Comparison of ENCODE assay signal across 8 cellular contexts in the genomic region with DNA sequence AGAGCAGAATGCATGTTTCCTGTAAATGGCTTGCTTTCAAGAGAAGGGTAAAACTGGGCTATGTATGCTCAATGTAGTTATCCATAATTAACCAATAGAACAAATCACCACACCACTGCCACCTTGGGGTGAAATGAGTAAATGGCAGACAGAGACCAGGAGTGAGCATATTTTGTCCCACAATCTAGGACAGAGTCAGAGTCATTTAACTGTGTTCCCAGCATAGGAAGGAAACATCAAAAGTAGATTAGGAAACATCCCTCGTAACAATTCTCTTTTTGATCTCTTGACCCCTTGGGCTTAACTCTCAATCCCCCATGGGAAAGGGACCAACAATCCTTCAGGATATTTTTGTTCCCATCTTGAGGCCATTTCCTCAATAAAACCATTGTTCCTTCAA.
A peak's percentile ranks its signal among the peaks of the same experiment; 100 is the strongest.
DNase-seq lines count a peak whose midpoint lies in the region; ATAC-seq and TF ChIP-seq lines count a peak whose summit lies in the region.

No MANE protein-coding gene starts in this region.

- peak; percentile 76 for TF ChIP-seq CTCF in C4-2B (conservative IDR thresholded peaks at IDR 0.05)

- DNase-seq in NCI-H2107 (lab: John Stamatoyannopoulos, UW) (peak; percentile 37), activated T-cell treated with anti-CD3 and anti-CD28 coated beads for 4 hours (peak; percentile 8), globus pallidus (ENCODE audit: low spot score) (peak; percentile 76), pulmonary artery endothelial cell (ENCODE audit: low read depth, low spot score) (peak; percentile 27), NOMO-1 treated with dmso at 0.1 percent for 144 hours (lab: John Stamatoyannopoulos, UW; ENCODE audit: unreplicated experiment) (no peak)

- no peak overlapping the region for H3K27ac ChIP-seq in C4-2B

- ATAC-seq in GM18519 (IDR thresholded peaks at IDR 0.05; ENCODE audit: low FRiP score, unreplicated experiment), result peak; percentile 68
- peak; percentile 63 for ATAC-seq in HG03064 (IDR thresholded peaks at IDR 0.05; ENCODE audit: low read depth, unreplicated experiment)
